ENCODE assay signal across 33 cellular contexts in genomic region chr16:80309178-80309577, GRCh38.
"Had no signal": no experiment of that assay in that cellular context is flagged by ENCODE, and none has a peak within 500 bp of the region (broad histone marks: within the 10 kb centered on the region; RNA-seq: fewer than 3 reads in every experiment).

No MANE protein-coding gene starts in this region.

- H3K4me1 ChIP-seq: adrenal gland, Peyer's patch had no signal

- H3K27ac ChIP-seq: adrenal gland, Peyer's patch, RWPE1, VCaP had no signal

- H3K4me3 Mint-ChIP-seq: activated B cell treated with CpG ODN at 0.5 μM for 24 hours; activated CD4-positive, alpha-beta memory T cell treated with anti-CD3 and anti-CD28 coated beads for 36 hours; activated naive CD4-positive, alpha-beta T cell treated with anti-CD3 and anti-CD28 coated beads for 36 hours; activated T-cell treated with anti-CD3 and anti-CD28 coated beads, Interleukin-2, amount 50 U/mL, for 4 hours; activated T-helper 1 cell treated with anti-CD3 and anti-CD28 coated beads, Interleukin-12 subunit alpha, Interleukin-12 subunit beta, Interleukin-2, Interleukin-4 antibody, amounts not matched to agents 30 ng/mL and 10 ng/mL and 1 ng/mL, durations not matched to agents 14 hours and 24 hours and 36 hours; brain had no signal

- H3K9me3 Mint-ChIP-seq: activated CD4-positive, alpha-beta memory T cell treated with anti-CD3 and anti-CD28 coated beads for 36 hours; activated naive CD4-positive, alpha-beta T cell treated with anti-CD3 and anti-CD28 coated beads for 36 hours; activated naive CD4-positive, alpha-beta T cell treated with anti-CD3 and anti-CD28 coated beads, Interleukin-2, amount 50 U/mL, for 72 hours; activated T-cell treated with anti-CD3 and anti-CD28 coated beads, Interleukin-2, amount 50 U/mL, for 4 hours; activated T-helper 1 cell treated with anti-CD3 and anti-CD28 coated beads, Interleukin-12 subunit alpha, Interleukin-12 subunit beta, Interleukin-2, Interleukin-4 antibody, amounts not matched to agents 30 ng/mL and 10 ng/mL and 1 ng/mL, durations not matched to agents 14 hours and 24 hours and 36 hours had no signal

- H3K4me3 ChIP-seq: adrenal gland, Peyer's patch had no signal

- H3K27me3 ChIP-seq: adrenal gland, Peyer's patch had no signal

- H3K4me1 Mint-ChIP-seq: activated B cell treated with CpG ODN at 0.5 μM for 24 hours had no signal

- DNase-seq: activated B cell treated with CpG ODN at 0.5 μM for 24 hours; activated CD4-positive, alpha-beta memory T cell treated with anti-CD3 and anti-CD28 coated beads for 36 hours; activated CD4-positive, alpha-beta T cell treated with anti-CD3 and anti-CD28 coated beads for 4 hours; activated CD4-positive, alpha-beta T cell treated with anti-CD3 and anti-CD28 coated beads, Interleukin-2, amount 50 U/mL, for 1 hour; activated CD4-positive, CD25-positive, alpha-beta regulatory T cell treated with anti-CD3 and anti-CD28 coated beads, Interleukin-2, amount 50 U/mL, for 72 hours; activated CD8-positive, alpha-beta memory T cell treated with anti-CD3 and anti-CD28 coated beads, Interleukin-2, amount 50 U/mL, for 4 hours; activated gamma-delta T cell treated with Interleukin-2 at 50 U/mL for 16 hours; activated naive CD4-positive, alpha-beta T cell treated with anti-CD3 and anti-CD28 coated beads for 36 hours; activated T-cell treated with anti-CD3 and anti-CD28 coated beads for 4 hours; activated T-cell treated with anti-CD3 and anti-CD28 coated beads, Interleukin-2, amount 50 U/mL, for 4 hours; adrenal gland; central memory CD4-positive, alpha-beta T cell; NCI-H1105; NCI-H1417 treated with DMSO at 0.1 percent for 48 hours; NCI-H187 treated with DMSO at 0.1 percent for 48 hours; NCI-H2081; NCI-H2171 treated with DMSO at 0.1 percent for 48 hours; NCI-H2227 treated with DMSO at 0.1 percent for 48 hours; NCI-H446; NCI-H510A treated with DMSO at 0.1 percent for 48 hours; PC-3; Peyer's patch; SIG-M5; T-helper 1 cell; T-helper 2 cell; T-helper 9 cell had no signal

- H3K27ac Mint-ChIP-seq: activated B cell treated with CpG ODN at 0.5 μM for 24 hours; activated CD4-positive, alpha-beta memory T cell treated with anti-CD3 and anti-CD28 coated beads for 36 hours; activated naive CD4-positive, alpha-beta T cell treated with anti-CD3 and anti-CD28 coated beads for 36 hours; activated naive CD4-positive, alpha-beta T cell treated with anti-CD3 and anti-CD28 coated beads, Interleukin-2, amount 50 U/mL, for 72 hours; activated T-helper 1 cell treated with anti-CD3 and anti-CD28 coated beads, Interleukin-12 subunit alpha, Interleukin-12 subunit beta, Interleukin-2, Interleukin-4 antibody, amounts not matched to agents 30 ng/mL and 10 ng/mL and 1 ng/mL, durations not matched to agents 14 hours and 24 hours and 36 hours; brain had no signal

- H3K27me3 Mint-ChIP-seq: brain had no signal

- ATAC-seq: activated naive CD4-positive, alpha-beta T cell treated with anti-CD3 and anti-CD28 coated beads, Interleukin-2, amount 50 U/mL, for 72 hours; activated T-cell treated with anti-CD3 and anti-CD28 coated beads, Interleukin-2, amount 50 U/mL, for 4 hours; PC-3; Right ventricle myocardium inferior; SK-N-SH treated with all-trans-retinoic acid at 6 μM for 48 hours had no signal

- H3K36me3 ChIP-seq: adrenal gland, Peyer's patch had no signal

- H3K9me3 ChIP-seq: adrenal gland, Peyer's patch had no signal

- H3K36me3 Mint-ChIP-seq: activated CD4-positive, alpha-beta memory T cell treated with anti-CD3 and anti-CD28 coated beads for 36 hours; activated naive CD4-positive, alpha-beta T cell treated with anti-CD3 and anti-CD28 coated beads, Interleukin-2, amount 50 U/mL, for 72 hours; brain had no signal
